In the genomic region with DNA sequence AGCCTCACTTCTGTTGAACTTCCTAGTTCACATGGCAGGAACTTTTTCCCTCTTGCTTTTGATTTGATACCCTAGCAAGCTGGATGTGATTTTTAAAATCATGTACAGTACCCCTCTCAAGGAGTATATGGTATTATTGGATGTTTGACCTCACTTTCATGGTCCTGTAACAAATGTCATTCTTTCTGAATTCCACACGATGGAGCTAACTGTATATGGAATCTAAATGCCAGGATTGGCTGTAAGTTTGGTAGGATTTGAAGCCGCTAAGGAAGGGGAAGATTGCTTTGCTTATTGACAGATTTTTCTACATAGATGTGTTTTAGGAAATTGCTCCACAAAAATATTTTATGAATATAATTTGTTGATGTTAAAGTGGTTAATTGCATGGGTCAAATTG, we compare ENCODE assay signal across 8 cellular contexts. TPM values are rescaled to one million over a fixed set of nuclear protein-coding genes. Genes with fewer than 3 reads are reported as not detected.
DNase-seq lines count a peak whose midpoint lies in the region; ATAC-seq and TF ChIP-seq lines count a peak whose summit lies in the region.

No MANE protein-coding gene starts in this region.

- no peaks in the 10 kb centered on the region for H3K9me1 ChIP-seq in IMR-90 (ENCODE audit: insufficient read depth, low read length)

- no peaks in the 10 kb centered on the region for H4K20me1 ChIP-seq in IMR-90 (ENCODE audit: insufficient read depth, low read length)

- in situ Hi-C loops in IMR-90 (cut with MboI; ENCODE audit: low sequenced_read_pairs), result loop anchor here (10.0 kb wide), 1 partner anchor 731 kb away; no protein-coding TSS in a partner anchor

- no peak overlapping the region for H2BK5ac ChIP-seq in IMR-90 (ENCODE audit: low read depth, low read length, poor library complexity, severe bottlenecking)

- ATAC-seq in CD4-positive, alpha-beta T cell (ENCODE audit: poor library complexity), result no peak
- ATAC-seq in IMR-90 (ENCODE audit: low read depth) (peak; percentile 76), HG03460 (IDR thresholded peaks at IDR 0.05; ENCODE audit: unreplicated experiment) (no peak)
- ATAC-seq in naive thymus-derived CD4-positive, alpha-beta T cell, result no peak

- dilution Hi-C loops in IMR-90 (cut with HindIII; ENCODE audit: low sequenced_read_pairs, unreplicated experiment), result no loop called here

- H3K9me3 ChIP-seq in CD4-positive, alpha-beta T cell (ENCODE audit: control insufficient read depth, low read length), result no peaks in the 10 kb centered on the region
- H3K9me3 ChIP-seq in IMR-90 (ENCODE audit: control insufficient read depth, insufficient read depth, low read length), result no peaks in the 10 kb centered on the region
- H3K9me3 ChIP-seq in naive thymus-derived CD4-positive, alpha-beta T cell (ENCODE audit: control insufficient read depth in 2 of 3, low read length in 3 of 3), result no peaks in the 10 kb centered on the region

- no peaks in the 10 kb centered on the region for H3K27me3 ChIP-seq in CD4-positive, alpha-beta T cell (ENCODE audit: control insufficient read depth, insufficient read depth, low read length)
- H3K27me3 ChIP-seq in IMR-90 (ENCODE audit: control insufficient read depth, insufficient read depth, low read length), result no peaks in the 10 kb centered on the region
- H3K27me3 ChIP-seq in naive thymus-derived CD4-positive, alpha-beta T cell (ENCODE audit: control insufficient read depth in 2 of 2, insufficient read depth in 2 of 2, low read length in 2 of 2), result no peaks in the 10 kb centered on the region

- BruUV-seq in IMR-90 (replicated peaks; lab: Mats Ljungman, UMichigan), result no TSS peak

- no peak overlapping the region for H3K18ac ChIP-seq in IMR-90 (ENCODE audit: low read depth, low read length)

- no peak overlapping the region for H3K27ac Mint-ChIP-seq in CD4-positive, alpha-beta T cell
- peak overlapping the region in 1 of 9 donors; percentile 46 for H3K27ac Mint-ChIP-seq in naive thymus-derived CD4-positive, alpha-beta T cell

- no peaks in the 10 kb centered on the region for H3K4me1 Mint-ChIP-seq in CD4-positive, alpha-beta T cell (ENCODE audit: low read depth)
- H3K4me1 Mint-ChIP-seq in naive thymus-derived CD4-positive, alpha-beta T cell, result peaks cover 0 to 15% (median 0%) of the 10 kb centered on the region in 7 donors

- no peak overlapping the region for H4K91ac ChIP-seq in IMR-90 (ENCODE audit: insufficient read depth, low read depth, low read length)

- no peak overlapping the region for H2BK15ac ChIP-seq in IMR-90 (ENCODE audit: low read depth, low read length)

- H3K4me2 ChIP-seq in IMR-90 (ENCODE audit: low read depth, low read length), result no peak overlapping the region

- peak; percentile 30 for TF ChIP-seq CTCF in CD4-positive, alpha-beta T cell (IDR thresholded peaks at IDR 0.05)
- TF ChIP-seq CTCF in IMR-90 (conservative IDR thresholded peaks at IDR 0.05; ENCODE audit: low read depth, low read length) (peak; percentile 72), WI38 (IDR thresholded peaks at IDR 0.05; ENCODE audit: low read depth, low read length) (0 out of 2 replicates have a peak, but pooled peaks have one; percentile 21)

- H3K4ac ChIP-seq in IMR-90 (ENCODE audit: low read depth, low read length), result no peak overlapping the region

- no peak overlapping the region for H4K8ac ChIP-seq in IMR-90 (ENCODE audit: low read depth in 2 of 2, low read length in 2 of 2)

- no peak overlapping the region for H2AK5ac ChIP-seq in IMR-90 (ENCODE audit: low read depth, low read length)

- 0 out of 2 replicates have a peak, but pooled peaks have one; percentile 36 for TF ChIP-seq POLR2A in IMR-90 (IDR thresholded peaks at IDR 0.05; ENCODE audit: low read depth, low read length)

- whole genome bisulfite sequencing in IMR-90 (ENCODE audit: extremely low coverage in 2 of 2, insufficient read length in 1 of 2), 2 experiments, result no CpG with 5 or more reads among the region's 2 CpGs

- H3K14ac ChIP-seq in IMR-90 (replicated peaks; ENCODE audit: low read depth, low read length), result no peak overlapping the region

- H3K36me3 ChIP-seq in IMR-90 (ENCODE audit: control insufficient read depth, insufficient read depth, low read length), result no peaks in the 10 kb centered on the region
- H3K36me3 ChIP-seq in naive thymus-derived CD4-positive, alpha-beta T cell (ENCODE audit: control insufficient read depth in 2 of 3, insufficient read depth in 3 of 3, low read length in 3 of 3), result no peaks in the 10 kb centered on the region

- no peaks in the 10 kb centered on the region for H3K9me3 Mint-ChIP-seq in CD4-positive, alpha-beta T cell
- peaks cover 0 to 2% (median 0%) of the 10 kb centered on the region in 11 donors for H3K9me3 Mint-ChIP-seq in naive thymus-derived CD4-positive, alpha-beta T cell

- H3K4me3 Mint-ChIP-seq in CD4-positive, alpha-beta T cell, result no peak overlapping the region
- no peak overlapping the region for H3K4me3 Mint-ChIP-seq in naive thymus-derived CD4-positive, alpha-beta T cell

- H3K27me3 Mint-ChIP-seq in CD4-positive, alpha-beta T cell, result no peaks in the 10 kb centered on the region
- no peaks in the 10 kb centered on the region for H3K27me3 Mint-ChIP-seq in naive thymus-derived CD4-positive, alpha-beta T cell

- DNase-seq in CD4-positive, alpha-beta T cell, result no peak
- peak; percentile 71 for DNase-seq in IMR-90
- DNase-seq in iPS-NIHi7 (ENCODE audit: extremely low spot score), result peak; percentile 54
- DNase-seq in amygdala (lab: John Stamatoyannopoulos, UW), result no peak
- no peak for DNase-seq in posterior cingulate gyrus
- DNase-seq in naive thymus-derived CD4-positive, alpha-beta T cell, result no peak

- H3K4me3 ChIP-seq in IMR-90 (ENCODE audit: insufficient read depth, low read depth, low read length), result no peak overlapping the region
- no peak overlapping the region for H3K4me3 ChIP-seq in WI38 (ENCODE audit: low read depth, low read length)
- H3K4me3 ChIP-seq in naive thymus-derived CD4-positive, alpha-beta T cell (ENCODE audit: low read length), result no peak overlapping the region

- H3K79me1 ChIP-seq in IMR-90 (ENCODE audit: low read depth in 1 of 2, low read length in 2 of 2), result no peaks in the 10 kb centered on the region

- H3K9ac ChIP-seq in IMR-90 (ENCODE audit: low read depth, low read length), result no peak overlapping the region

- CTCF ChIA-PET in CD4-positive, alpha-beta T cell (lab: Charles Lee), result no interaction called here
- CTCF ChIA-PET in IMR-90 (lab: Yijun Ruan, JAX), result interaction anchor here (0.6 to 1.7 kb wide), 9 partner anchors 36 to 763 kb away, joined by 3 to 5 read pairs (median 3); a partner anchor contains a TSS
- CTCF ChIA-PET in naive thymus-derived CD4-positive, alpha-beta T cell (lab: Charles Lee), result interaction anchor here (0.9 to 1.6 kb wide), 3 partner anchors 12 to 508 kb away, joined by 3 to 13 read pairs (median 3); no protein-coding TSS in a partner anchor

- H3K36me3 Mint-ChIP-seq in CD4-positive, alpha-beta T cell (ENCODE audit: low read depth), result peaks cover 7% of the 10 kb centered on the region
- H3K36me3 Mint-ChIP-seq in naive thymus-derived CD4-positive, alpha-beta T cell, result peaks cover 0 to 9% (median 0%) of the 10 kb centered on the region in 5 donors

- no peak overlapping the region for H2BK120ac ChIP-seq in IMR-90 (ENCODE audit: low read depth, low read length)

- intact Hi-C loops in CD4-positive, alpha-beta T cell (cut with DNase I, micrococcal nuclease), result no loop called here
- intact Hi-C loops in IMR-90 (cut with micrococcal nuclease), result loop anchor here (1.0 to 10.0 kb wide), 3 partner anchors 508 to 730 kb away; no protein-coding TSS in a partner anchor
- intact Hi-C loops in posterior cingulate gyrus (cut with DNase I), result loop anchor here (5.0 kb wide), 1 partner anchor 734 kb away; no protein-coding TSS in a partner anchor
- intact Hi-C loops in naive thymus-derived CD4-positive, alpha-beta T cell (cut with micrococcal nuclease), result no loop called here

- H2AK9ac ChIP-seq in IMR-90 (replicated peaks; ENCODE audit: low read depth, low read length, poor library complexity), result no peak overlapping the region

- H3K56ac ChIP-seq in IMR-90 (ENCODE audit: extremely low read depth, insufficient read depth, low read length), result no peak overlapping the region

- no peak overlapping the region for H3K27ac ChIP-seq in CD4-positive, alpha-beta T cell (ENCODE audit: low read depth, low read length)
- no peak overlapping the region for H3K27ac ChIP-seq in IMR-90 (ENCODE audit: insufficient read depth, low read length)
- no peak overlapping the region for H3K27ac ChIP-seq in naive thymus-derived CD4-positive, alpha-beta T cell (ENCODE audit: low read depth, low read length)

- no peak overlapping the region for H3K23ac ChIP-seq in IMR-90 (ENCODE audit: low read depth, low read length)

- H2AFZ ChIP-seq in IMR-90 (replicated peaks; ENCODE audit: low read length, poor library complexity), result no peak overlapping the region

- H4K5ac ChIP-seq in IMR-90 (ENCODE audit: low read depth, low read length), result no peak overlapping the region

- peaks cover 4% of the 10 kb centered on the region; the same call in 1 of the 2 replicates for H3K4me1 ChIP-seq in IMR-90 (ENCODE audit: control insufficient read depth, insufficient read depth, low read length)
- no peaks in the 10 kb centered on the region for H3K4me1 ChIP-seq in naive thymus-derived CD4-positive, alpha-beta T cell (ENCODE audit: control insufficient read depth in 2 of 2, insufficient read depth in 2 of 2, low read length in 2 of 2)

- POLR2A ChIA-PET in CD4-positive, alpha-beta T cell (lab: Charles Lee), result no interaction called here
- POLR2A ChIA-PET in IMR-90 (lab: Charles Lee; ENCODE audit: unreplicated experiment), result interaction anchor here (0.6 kb wide), 1 partner anchor 44 kb away, joined by 3 read pairs; no protein-coding TSS in a partner anchor
- POLR2A ChIA-PET in naive thymus-derived CD4-positive, alpha-beta T cell (lab: Charles Lee), result interaction anchor here (0.7 kb wide), 1 partner anchor 446 kb away, joined by 4 read pairs; no protein-coding TSS in a partner anchor

- no peak overlapping the region for H2BK20ac ChIP-seq in IMR-90 (ENCODE audit: low read depth, low read length)

- TF ChIP-seq RAD21 in IMR-90 (IDR thresholded peaks at IDR 0.05; ENCODE audit: low read length), result peak; percentile 91

TF ChIP-seq in IMR-90, 13 proteins besides CTCF, POLR2A, EP300 and RAD21 (continues in another document):
- TF ChIP-seq SMC3 (IDR thresholded peaks at IDR 0.05; ENCODE audit: low read depth, low read length), result peak; percentile 74

RNA-seq across cellular contexts. Expression of a gene that starts 18.3 kb away (rescaled TPM):
- 10 to 100 TPM; 34.6 to 35.8 TPM for total RNA-seq in CD4-positive, alpha-beta T cell
- total RNA-seq in IMR-90 (2012; rRNA removed), result 16.8 and 18.3 TPM in 2 replicates
- 14.2 and 15.0 TPM in 2 replicates for polyA plus RNA-seq in IMR-90 (2012; rRNA removed)
- 2.8 and 8.5 TPM in 2 replicates for polyA plus RNA-seq in IMR-90 (2012; cell fraction: cytosol; rRNA removed)
- 5.5 TPM in 2 replicates for polyA plus RNA-seq in IMR-90 (2012; cell fraction: nucleus; rRNA removed; ENCODE audit: low replicate concordance)
- 10 to 100 TPM; 14.5 to 27.8 (median 19.8) TPM for total RNA-seq in naive thymus-derived CD4-positive, alpha-beta T cell
- 10 to 100 TPM; 16.3 to 17.9 TPM for polyA plus RNA-seq in naive thymus-derived CD4-positive, alpha-beta T cell

RNA-seq across cellular contexts. Expression of a gene that starts 18.4 kb away (rescaled TPM):
- 10 to 100 TPM; 15.0 to 16.0 TPM for total RNA-seq in CD4-positive, alpha-beta T cell
- 3.8 and 6.9 TPM in 2 replicates for total RNA-seq in IMR-90 (2012; rRNA removed)
- 3.2 and 4.0 TPM in 2 replicates for polyA plus RNA-seq in IMR-90 (2012; rRNA removed)
- polyA plus RNA-seq in IMR-90 (2012; cell fraction: cytosol; rRNA removed), result 0.36 and 0.38 TPM in 2 replicates
- polyA plus RNA-seq in IMR-90 (2012; cell fraction: nucleus; rRNA removed; ENCODE audit: low replicate concordance), result 1.4 and 9.5 TPM in 2 replicates
- total RNA-seq in naive thymus-derived CD4-positive, alpha-beta T cell, result 10 to 100 TPM in 4 of 5 experiments, 1 to 10 TPM in 1; 6.3 to 13.3 (median 11.2) TPM
- polyA plus RNA-seq in naive thymus-derived CD4-positive, alpha-beta T cell, result 1 to 10 TPM; 2.7 to 3.7 TPM

Comparison
In these comparisons a context has a peak if more than half of its experiments do, and no peak if none do; other contexts are left out.
1. DNase-seq: peak in IMR-90 (single experiment) and iPS-NIHi7 (single experiment); none in CD4-positive, alpha-beta T cell (0 of 10), amygdala (0 of 56), posterior cingulate gyrus (0 of 10) and naive thymus-derived CD4-positive, alpha-beta T cell (0 of 9).
2. CTCF ChIP-seq: peak in every context shown above with its lines; median percentile 72 in IMR-90; 30 in CD4-positive, alpha-beta T cell; 21 in WI38.
3. intact Hi-C loops: an anchor here in IMR-90 (1.0 to 10.0 kb wide) and posterior cingulate gyrus (5.0 kb wide); none called in CD4-positive, alpha-beta T cell and naive thymus-derived CD4-positive, alpha-beta T cell.